18 cellular contexts compared by ENCODE assay signal in the genomic region with DNA sequence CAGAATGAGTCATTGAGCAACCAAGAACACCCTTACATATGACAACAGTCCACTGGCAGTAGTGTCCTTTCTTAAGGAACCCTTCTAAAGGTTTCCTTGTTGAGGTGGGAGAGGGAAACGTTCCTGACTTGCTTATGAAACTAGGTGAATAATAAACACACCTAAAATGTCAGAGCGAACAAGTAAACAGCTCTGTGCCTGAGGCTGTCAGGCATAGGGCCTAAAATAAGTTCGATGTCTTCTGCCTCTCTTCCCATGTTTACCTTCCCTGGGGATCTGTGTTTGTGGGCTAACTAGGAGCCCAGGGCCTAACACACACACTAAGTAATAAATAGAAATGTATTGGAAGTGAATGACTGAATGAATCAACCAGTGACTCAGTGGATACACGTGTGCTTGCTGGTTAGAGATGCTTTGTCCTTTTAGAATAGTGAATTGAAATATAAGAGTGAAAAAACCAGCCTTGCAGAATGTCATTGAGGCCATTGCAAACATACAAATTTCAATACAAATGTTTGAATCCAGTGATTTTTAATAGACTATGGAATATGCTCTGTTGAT.
A peak's percentile ranks its signal among the peaks of the same experiment; 100 is the strongest.
DNase-seq lines count a peak whose midpoint lies in the region; ATAC-seq and TF ChIP-seq lines count a peak whose summit lies in the region.
"Had no signal": no experiment of that assay in that cellular context is flagged by ENCODE, and none has a peak within 500 bp of the region (broad histone marks: within the 10 kb centered on the region; RNA-seq: fewer than 3 reads in every experiment).

No MANE protein-coding gene starts in this region.

- peaks cover 23% of the 10 kb centered on the region for H3K4me1 Mint-ChIP-seq in nephron
- no peaks in the 10 kb centered on the region for H3K4me1 Mint-ChIP-seq in stimulated activated naive CD8-positive, alpha-beta T cell treated with anti-CD3 and anti-CD28 coated beads, Interleukin-15, amount 100 ng/mL, for 72 hours
- H3K4me1 Mint-ChIP-seq: memory B cell had no signal

- no peaks in the 10 kb centered on the region for H3K27me3 Mint-ChIP-seq in nephron (ENCODE audit: low read depth)
- H3K27me3 Mint-ChIP-seq in stimulated activated naive CD8-positive, alpha-beta T cell treated with anti-CD3 and anti-CD28 coated beads, Interleukin-15, amount 100 ng/mL, for 72 hours, result no peaks in the 10 kb centered on the region
- H3K27me3 Mint-ChIP-seq: memory B cell had no signal

- no peak for ATAC-seq in heart right ventricle
- ATAC-seq in stimulated activated naive CD8-positive, alpha-beta T cell treated with anti-CD3 and anti-CD28 coated beads, Interleukin-15, amount 100 ng/mL, for 72 hours, result no peak

- no peak for DNase-seq in heart right ventricle
- DNase-seq in cardiac septum (ENCODE audit: low spot score), result no peak
- no peak for DNase-seq in esophagus muscularis mucosa (ENCODE audit: extremely low spot score)
- no peak for DNase-seq in stimulated activated naive CD8-positive, alpha-beta T cell treated with anti-CD3 and anti-CD28 coated beads, Interleukin-15, amount 100 ng/mL, for 72 hours
- DNase-seq in NCI-H446 (lab: John Stamatoyannopoulos, UW), result no peak
- DNase-seq in Kasumi-1 (lab: John Stamatoyannopoulos, UW), result no peak
- no peak for DNase-seq in NCI-H510A (lab: John Stamatoyannopoulos, UW)
- DNase-seq: activated CD4-positive, alpha-beta T cell treated with anti-CD3 and anti-CD28 coated beads, Interleukin-2, amount 50 U/mL, for 1 hour; activated naive CD4-positive, alpha-beta T cell treated with anti-CD3 and anti-CD28 coated beads, Interleukin-2, amount 50 U/mL, for 16 hours; caudate nucleus; DMS53; effector CD8-positive, alpha-beta T cell; NCI-H1092; NCI-H748 treated with DMSO at 0.1 percent for 48 hours; stimulated activated CD4-positive, alpha-beta T cell treated with anti-CD3 and anti-CD28 coated beads, Interleukin-2, amount 100 ng/mL, for 24 hours; transverse colon had no signal

- H3K4me1 ChIP-seq in heart right ventricle (peaks cover 0 to 55% (median 30%) of the 10 kb centered on the region in 9 donors), esophagus muscularis mucosa (peaks cover 13 to 20% (median 15%) of the 10 kb centered on the region in 4 donors)

- TF ChIP-seq CTCF in heart right ventricle (IDR thresholded peaks at IDR 0.05) (no peak), esophagus muscularis mucosa (IDR thresholded peaks at IDR 0.05) (no peak), nephron (IDR thresholded peaks at IDR 0.05; ENCODE audit: unreplicated experiment in 3 of 3) (no peak)

- H3K4me3 Mint-ChIP-seq in nephron, result no peak overlapping the region
- H3K4me3 Mint-ChIP-seq in stimulated activated naive CD8-positive, alpha-beta T cell treated with anti-CD3 and anti-CD28 coated beads, Interleukin-15, amount 100 ng/mL, for 72 hours, result no peak overlapping the region
- H3K4me3 Mint-ChIP-seq: memory B cell had no signal

- TF ChIP-seq POLR2A in esophagus muscularis mucosa (IDR thresholded peaks at IDR 0.05; ENCODE audit: low read depth), result no peak

- H3K27ac ChIP-seq in heart right ventricle, result peak overlapping the region in 9 of 10 donors; percentile 20 to 74 (median 48)
- H3K27ac ChIP-seq in esophagus muscularis mucosa (replicated peaks in 1 of 4), result peak overlapping the region; percentile 5 to 48 (median 13)

- whole genome bisulfite sequencing in heart right ventricle, 2 donors, result 64 to 67% methylated on average over 4 of the region's 4 CpGs
- 63% methylated on average over 4 of the region's 4 CpGs for WGBS in esophagus muscularis mucosa

- TF ChIP-seq EP300 in esophagus muscularis mucosa (IDR thresholded peaks at IDR 0.05), result no peak

- H3K9me3 Mint-ChIP-seq in nephron, result no peaks in the 10 kb centered on the region
- no peaks in the 10 kb centered on the region for H3K9me3 Mint-ChIP-seq in stimulated activated naive CD8-positive, alpha-beta T cell treated with anti-CD3 and anti-CD28 coated beads, Interleukin-15, amount 100 ng/mL, for 72 hours
- H3K9me3 Mint-ChIP-seq: memory B cell had no signal

- H3K9me3 ChIP-seq in heart right ventricle (no peaks in the 10 kb centered on the region), esophagus muscularis mucosa (no peaks in the 10 kb centered on the region)
- H3K9me3 ChIP-seq: transverse colon had no signal

- no peaks in the 10 kb centered on the region for H3K27me3 ChIP-seq in heart right ventricle
- no peaks in the 10 kb centered on the region for H3K27me3 ChIP-seq in esophagus muscularis mucosa
- H3K27me3 ChIP-seq: transverse colon had no signal

- peak overlapping the region; percentile 24 to 58 (median 28) for H3K27ac Mint-ChIP-seq in nephron
- H3K27ac Mint-ChIP-seq in stimulated activated naive CD8-positive, alpha-beta T cell treated with anti-CD3 and anti-CD28 coated beads, Interleukin-15, amount 100 ng/mL, for 72 hours, result no peak overlapping the region
- H3K27ac Mint-ChIP-seq: memory B cell had no signal

- H3K36me3 ChIP-seq in heart right ventricle, result peaks cover 0 to 64% (median 3%) of the 10 kb centered on the region in 9 donors
- peaks cover 0 to 18% (median 0%) of the 10 kb centered on the region in 4 donors for H3K36me3 ChIP-seq in esophagus muscularis mucosa
- H3K36me3 ChIP-seq: transverse colon had no signal

- H3K36me3 Mint-ChIP-seq in nephron (ENCODE audit: low read depth), result peaks cover 14% of the 10 kb centered on the region
- H3K36me3 Mint-ChIP-seq: memory B cell had no signal

- no peak overlapping the region for H3K4me3 ChIP-seq in heart right ventricle
- H3K4me3 ChIP-seq in esophagus muscularis mucosa, result no peak overlapping the region
- H3K4me3 ChIP-seq: transverse colon had no signal

- intact Hi-C loops in heart right ventricle (cut with DNase I), result loop anchor here in 1 of 10 donors (10.0 kb wide), 1 partner anchor 100 kb away; a partner anchor contains a TSS
- intact Hi-C loops in cardiac septum (cut with DNase I), result no loop called here
- intact Hi-C loops in esophagus muscularis mucosa (cut with DNase I), result no loop called here

Comparison
In these comparisons a context has a peak if more than half of its experiments do, and no peak if none do; other contexts are left out.
1. H3K27ac Mint-ChIP-seq: peak in nephron (3 of 3); none in stimulated activated naive CD8-positive, alpha-beta T cell treated with anti-CD3 and anti-CD28 coated beads, Interleukin-15, amount 100 ng/mL, for 72 hours (0 of 2).